3 cellular contexts compared by ENCODE assay signal in genomic region chr17:36547776-36548175, GRCh38.
TF ChIP-seq lines count a peak whose summit lies in the region.

No MANE protein-coding gene starts in this region.

TF ChIP-seq in SK-N-SH, 30 proteins besides CTCF, POLR2A, EP300 and RAD21:
- TF ChIP-seq ELF1 (IDR thresholded peaks at IDR 0.05): no peak
- no peak for TF ChIP-seq MEF2A (IDR thresholded peaks at IDR 0.05; ENCODE audit: borderline replicate concordance, low read depth)
- no peak for TF ChIP-seq TAF1 (IDR thresholded peaks at IDR 0.05; ENCODE audit: borderline replicate concordance, low read depth, low read length)

TF ChIP-seq in SK-N-SH treated with all-trans-retinoic acid at 6 μM for 48 hours, 23 proteins besides CTCF, POLR2A, EP300 and RAD21:
- TF ChIP-seq ZNF565 (CRISPR knock-in tag; conservative IDR thresholded peaks at IDR 0.05; ENCODE audit: low read depth): no peak
- TF ChIP-seq ISL1 (CRISPR knock-in tag; IDR thresholded peaks at IDR 0.05): no peak
- TF ChIP-seq ZNF8 (CRISPR knock-in tag; IDR thresholded peaks at IDR 0.05): no peak
- TF ChIP-seq, protein P1, sequence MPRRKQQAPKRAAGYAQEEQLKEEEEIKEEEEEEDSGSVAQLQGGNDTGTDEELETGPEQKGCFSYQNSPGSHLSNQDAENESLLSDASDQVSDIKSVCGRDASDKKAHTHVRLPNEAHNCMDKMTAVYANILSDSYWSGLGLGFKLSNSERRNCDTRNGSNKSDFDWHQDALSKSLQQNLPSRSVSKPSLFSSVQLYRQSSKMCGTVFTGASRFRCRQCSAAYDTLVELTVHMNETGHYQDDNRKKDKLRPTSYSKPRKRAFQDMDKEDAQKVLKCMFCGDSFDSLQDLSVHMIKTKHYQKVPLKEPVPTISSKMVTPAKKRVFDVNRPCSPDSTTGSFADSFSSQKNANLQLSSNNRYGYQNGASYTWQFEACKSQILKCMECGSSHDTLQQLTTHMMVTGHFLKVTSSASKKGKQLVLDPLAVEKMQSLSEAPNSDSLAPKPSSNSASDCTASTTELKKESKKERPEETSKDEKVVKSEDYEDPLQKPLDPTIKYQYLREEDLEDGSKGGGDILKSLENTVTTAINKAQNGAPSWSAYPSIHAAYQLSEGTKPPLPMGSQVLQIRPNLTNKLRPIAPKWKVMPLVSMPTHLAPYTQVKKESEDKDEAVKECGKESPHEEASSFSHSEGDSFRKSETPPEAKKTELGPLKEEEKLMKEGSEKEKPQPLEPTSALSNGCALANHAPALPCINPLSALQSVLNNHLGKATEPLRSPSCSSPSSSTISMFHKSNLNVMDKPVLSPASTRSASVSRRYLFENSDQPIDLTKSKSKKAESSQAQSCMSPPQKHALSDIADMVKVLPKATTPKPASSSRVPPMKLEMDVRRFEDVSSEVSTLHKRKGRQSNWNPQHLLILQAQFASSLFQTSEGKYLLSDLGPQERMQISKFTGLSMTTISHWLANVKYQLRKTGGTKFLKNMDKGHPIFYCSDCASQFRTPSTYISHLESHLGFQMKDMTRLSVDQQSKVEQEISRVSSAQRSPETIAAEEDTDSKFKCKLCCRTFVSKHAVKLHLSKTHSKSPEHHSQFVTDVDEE (CRISPR knock-in tag; IDR thresholded peaks at IDR 0.05): no peak
- TF ChIP-seq SNAI2 (CRISPR knock-in tag; IDR thresholded peaks at IDR 0.05): no peak
- TF ChIP-seq ZNF70 (CRISPR knock-in tag; IDR thresholded peaks at IDR 0.05): no peak
- TF ChIP-seq, protein P2, sequence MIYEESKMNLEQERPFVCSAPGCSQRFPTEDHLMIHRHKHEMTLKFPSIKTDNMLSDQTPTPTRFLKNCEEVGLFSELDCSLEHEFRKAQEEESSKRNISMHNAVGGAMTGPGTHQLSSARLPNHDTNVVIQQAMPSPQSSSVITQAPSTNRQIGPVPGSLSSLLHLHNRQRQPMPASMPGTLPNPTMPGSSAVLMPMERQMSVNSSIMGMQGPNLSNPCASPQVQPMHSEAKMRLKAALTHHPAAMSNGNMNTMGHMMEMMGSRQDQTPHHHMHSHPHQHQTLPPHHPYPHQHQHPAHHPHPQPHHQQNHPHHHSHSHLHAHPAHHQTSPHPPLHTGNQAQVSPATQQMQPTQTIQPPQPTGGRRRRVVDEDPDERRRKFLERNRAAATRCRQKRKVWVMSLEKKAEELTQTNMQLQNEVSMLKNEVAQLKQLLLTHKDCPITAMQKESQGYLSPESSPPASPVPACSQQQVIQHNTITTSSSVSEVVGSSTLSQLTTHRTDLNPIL (CRISPR knock-in tag; IDR thresholded peaks at IDR 0.05; ENCODE audit: low read depth): no peak

TF ChIP-seq in K562, 482 proteins besides CTCF, POLR2A, EP300 and RAD21:
- 0 out of 2 replicates have a peak, but pooled peaks have one; percentile 18 for TF ChIP-seq MAFG (tag; conservative IDR thresholded peaks at IDR 0.05)
- TF ChIP-seq PHF20 (IDR thresholded peaks at IDR 0.05; ENCODE audit: partially characterized antibody): no peak
- no peak for TF ChIP-seq ZFPM2 (CRISPR knock-in tag; IDR thresholded peaks at IDR 0.05)
- TF ChIP-seq, protein P3, sequence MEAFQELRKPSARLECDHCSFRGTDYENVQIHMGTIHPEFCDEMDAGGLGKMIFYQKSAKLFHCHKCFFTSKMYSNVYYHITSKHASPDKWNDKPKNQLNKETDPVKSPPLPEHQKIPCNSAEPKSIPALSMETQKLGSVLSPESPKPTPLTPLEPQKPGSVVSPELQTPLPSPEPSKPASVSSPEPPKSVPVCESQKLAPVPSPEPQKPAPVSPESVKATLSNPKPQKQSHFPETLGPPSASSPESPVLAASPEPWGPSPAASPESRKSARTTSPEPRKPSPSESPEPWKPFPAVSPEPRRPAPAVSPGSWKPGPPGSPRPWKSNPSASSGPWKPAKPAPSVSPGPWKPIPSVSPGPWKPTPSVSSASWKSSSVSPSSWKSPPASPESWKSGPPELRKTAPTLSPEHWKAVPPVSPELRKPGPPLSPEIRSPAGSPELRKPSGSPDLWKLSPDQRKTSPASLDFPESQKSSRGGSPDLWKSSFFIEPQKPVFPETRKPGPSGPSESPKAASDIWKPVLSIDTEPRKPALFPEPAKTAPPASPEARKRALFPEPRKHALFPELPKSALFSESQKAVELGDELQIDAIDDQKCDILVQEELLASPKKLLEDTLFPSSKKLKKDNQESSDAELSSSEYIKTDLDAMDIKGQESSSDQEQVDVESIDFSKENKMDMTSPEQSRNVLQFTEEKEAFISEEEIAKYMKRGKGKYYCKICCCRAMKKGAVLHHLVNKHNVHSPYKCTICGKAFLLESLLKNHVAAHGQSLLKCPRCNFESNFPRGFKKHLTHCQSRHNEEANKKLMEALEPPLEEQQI (IDR thresholded peaks at IDR 0.05): no peak
- TF ChIP-seq NFE2 (IDR thresholded peaks at IDR 0.05; ENCODE audit: low read depth): peak; percentile 46; the same call in 1 of the 2 replicates
- TF ChIP-seq SETDB1 (IDR thresholded peaks at IDR 0.05; ENCODE audit: low read length): no peak
- TF ChIP-seq ZHX1 (conservative IDR thresholded peaks at IDR 0.05; ENCODE audit: low read length): no peak
- TF ChIP-seq ZBTB12 (CRISPR knock-in tag; IDR thresholded peaks at IDR 0.05): no peak
